11 cellular contexts compared by ENCODE assay signal in genomic region chr21:42980959-42981523, GRCh38. TPM values are rescaled to one million over a fixed set of nuclear protein-coding genes. Genes with fewer than 3 reads are reported as not detected.
A peak's percentile ranks its signal among the peaks of the same experiment; 100 is the strongest.
DNase-seq lines count a peak whose midpoint lies in the region; ATAC-seq and TF ChIP-seq lines count a peak whose summit lies in the region.
"Had no signal": no experiment of that assay in that cellular context is flagged by ENCODE, and none has a peak within 500 bp of the region (broad histone marks: within the 10 kb centered on the region; RNA-seq: fewer than 3 reads in every experiment).

No MANE protein-coding gene starts in this region.

- H3K9me2 ChIP-seq in Loucy (replicated peaks; ENCODE audit: low read depth, low read length), result no peaks in the 10 kb centered on the region

- no peaks in the 10 kb centered on the region for H3K27me3 Mint-ChIP-seq in naive thymus-derived CD4-positive, alpha-beta T cell

- POLR2A ChIA-PET in naive thymus-derived CD4-positive, alpha-beta T cell (lab: Charles Lee), result interaction anchor here (1.1 kb wide), 1 partner anchor 15 kb away, joined by 4 read pairs; no protein-coding TSS in a partner anchor

- ATAC-seq in naive thymus-derived CD4-positive, alpha-beta T cell, result no peak

- no peak for TF ChIP-seq EP300 in ovary (IDR thresholded peaks at IDR 0.05)

- no peak overlapping the region for H2AFZ ChIP-seq in Loucy (ENCODE audit: low read length)

- CTCF ChIA-PET in naive thymus-derived CD4-positive, alpha-beta T cell (lab: Charles Lee), result no interaction called here

- peak overlapping the region; percentile 3 for H3K9ac ChIP-seq in Loucy (ENCODE audit: low read depth, low read length, poor library complexity, severe bottlenecking)

- H3K4me3 ChIP-seq in Loucy (ENCODE audit: low read length, poor library complexity, severe bottlenecking), result no peak overlapping the region
- no peak overlapping the region for H3K4me3 ChIP-seq in WERI-Rb-1 (ENCODE audit: low read depth, low read length)
- H3K4me3 ChIP-seq in naive thymus-derived CD4-positive, alpha-beta T cell (ENCODE audit: low read length), result no peak overlapping the region
- no peak overlapping the region for H3K4me3 ChIP-seq in ovary

- H3K36me3 ChIP-seq in Loucy (ENCODE audit: insufficient read depth, low read length) (no peaks in the 10 kb centered on the region), WERI-Rb-1 (peaks cover 8% of the 10 kb centered on the region), ovary (no peaks in the 10 kb centered on the region)
- peaks cover 0 to 7% (median 0%) of the 10 kb centered on the region in 3 experiments for H3K36me3 ChIP-seq in naive thymus-derived CD4-positive, alpha-beta T cell (ENCODE audit: control insufficient read depth in 2 of 3, insufficient read depth in 3 of 3, low read length in 3 of 3)

- peak overlapping the region in 5 of 9 donors; percentile 9 to 71 (median 30) for H3K27ac Mint-ChIP-seq in naive thymus-derived CD4-positive, alpha-beta T cell

- peak overlapping the region; percentile 23 for H3K27ac ChIP-seq in WERI-Rb-1
- no peak overlapping the region for H3K27ac ChIP-seq in naive thymus-derived CD4-positive, alpha-beta T cell (ENCODE audit: low read depth, low read length)
- no peak overlapping the region for H3K27ac ChIP-seq in ovary
- H3K27ac ChIP-seq: VCaP had no signal

- peaks cover 87% of the 10 kb centered on the region for H3K79me2 ChIP-seq in Loucy (ENCODE audit: insufficient read depth, low read length)

- H3F3A ChIP-seq in Loucy (ENCODE audit: low read depth), result no peaks in the 10 kb centered on the region

- peaks cover 6 to 60% (median 41%) of the 10 kb centered on the region in 7 donors for H3K4me1 Mint-ChIP-seq in naive thymus-derived CD4-positive, alpha-beta T cell

- peaks cover 3 to 20% (median 4%) of the 10 kb centered on the region in 5 donors for H3K36me3 Mint-ChIP-seq in naive thymus-derived CD4-positive, alpha-beta T cell

- no peak for TF ChIP-seq CTCF in Loucy (conservative IDR thresholded peaks at IDR 0.05; ENCODE audit: low read length)
- no peak for TF ChIP-seq CTCF in WERI-Rb-1 (IDR thresholded peaks at IDR 0.05; ENCODE audit: low read depth, low read length)
- no peak for TF ChIP-seq CTCF in ovary (IDR thresholded peaks at IDR 0.05)

- peak overlapping the region; percentile 22 for H3K4me2 ChIP-seq in Loucy (ENCODE audit: low read depth, low read length, poor library complexity, severe bottlenecking)

- H3K27me3 ChIP-seq in Loucy (ENCODE audit: insufficient read depth, low read length, poor library complexity, severe bottlenecking) (no peaks in the 10 kb centered on the region), WERI-Rb-1 (ENCODE audit: insufficient read depth, low read depth, severe bottlenecking) (no peaks in the 10 kb centered on the region), ovary (no peaks in the 10 kb centered on the region)
- H3K27me3 ChIP-seq in naive thymus-derived CD4-positive, alpha-beta T cell (ENCODE audit: control insufficient read depth in 2 of 2, insufficient read depth in 2 of 2, low read length in 2 of 2), result no peaks in the 10 kb centered on the region

- H3K9me3 ChIP-seq in Loucy (ENCODE audit: insufficient read depth, low read depth, low read length) (no peaks in the 10 kb centered on the region), WERI-Rb-1 (ENCODE audit: severe bottlenecking) (no peaks in the 10 kb centered on the region), ovary (no peaks in the 10 kb centered on the region)
- no peaks in the 10 kb centered on the region for H3K9me3 ChIP-seq in naive thymus-derived CD4-positive, alpha-beta T cell (ENCODE audit: control insufficient read depth in 2 of 3, low read length in 3 of 3)

- H3K4me1 ChIP-seq in Loucy (ENCODE audit: insufficient read depth, low read length, poor library complexity, severe bottlenecking), result peaks cover 35% of the 10 kb centered on the region
- peaks cover 0 to 4% of the 10 kb centered on the region in 2 donors for H3K4me1 ChIP-seq in naive thymus-derived CD4-positive, alpha-beta T cell (ENCODE audit: control insufficient read depth in 2 of 2, insufficient read depth in 2 of 2, low read length in 2 of 2)
- no peaks in the 10 kb centered on the region for H3K4me1 ChIP-seq in ovary (ENCODE audit: insufficient read depth)

- peaks cover 13% of the 10 kb centered on the region for H4K20me1 ChIP-seq in Loucy (ENCODE audit: insufficient read depth, low read length, poor library complexity, severe bottlenecking)

- intact Hi-C loops in naive thymus-derived CD4-positive, alpha-beta T cell (cut with micrococcal nuclease), result no loop called here
- intact Hi-C loops in ovary (cut with DNase I), result no loop called here

- DNase-seq in D341Med (ENCODE audit: low spot score) (peak; percentile 59), WERI-Rb-1 (peak; percentile 41), occipital lobe (lab: John Stamatoyannopoulos, UW) (no peak), NCI-H1930 (lab: John Stamatoyannopoulos, UW) (no peak), ovary (no peak)
- no peak for DNase-seq in naive thymus-derived CD4-positive, alpha-beta T cell
- DNase-seq: SHP77 had no signal

- H3K4me3 Mint-ChIP-seq in naive thymus-derived CD4-positive, alpha-beta T cell, result no peak overlapping the region

- H3K9me3 Mint-ChIP-seq in naive thymus-derived CD4-positive, alpha-beta T cell, result no peaks in the 10 kb centered on the region

- 64 to 68% (median 65%) methylated on average over 7 of the region's 7 CpGs for WGBS in ovary, 3 donors

- TF ChIP-seq POLR2A in ovary (IDR thresholded peaks at IDR 0.05), result no peak

RNA-seq across cellular contexts. Expression of gene PKNOX1, which starts 6.7 kb away (rescaled TPM):
- total RNA-seq in naive thymus-derived CD4-positive, alpha-beta T cell, result 10 to 100 TPM; 14.7 to 24.7 (median 20.8) TPM
- polyA plus RNA-seq in naive thymus-derived CD4-positive, alpha-beta T cell, result 10 to 100 TPM; 14.7 to 14.9 TPM
- total RNA-seq in occipital lobe (18.9 TPM), ovary (10 to 100 TPM in 6 of 7 donors, 1 to 10 TPM in 1; 7.0 to 50.9 (median 31.0) TPM)
- 10 to 100 TPM; 11.0 to 22.8 TPM for polyA plus RNA-seq in ovary

RNA-seq across cellular contexts. Expression of gene ERVH48-1, which starts 55.6 kb away (rescaled TPM):
- total RNA-seq in naive thymus-derived CD4-positive, alpha-beta T cell, result 1 to 10 TPM in 1 of 5 experiments, under 1 TPM in 4; 0.17 to 2.8 (median 0.51) TPM
- 1 to 10 TPM; 1.0 to 1.2 TPM for polyA plus RNA-seq in naive thymus-derived CD4-positive, alpha-beta T cell
- total RNA-seq in occipital lobe (not detected), ovary (under 1 TPM in 1 of 7 donors, not detected in 6; 0.11 TPM)
- polyA plus RNA-seq in ovary, result not detected
- total RNA-seq: epithelial cell of proximal tubule, mesenteric fat pad had no signal

Comparison
In these comparisons a context has a peak if more than half of its experiments do, and no peak if none do; other contexts are left out.
1. DNase-seq: peak in D341Med (single experiment) and WERI-Rb-1 (single experiment); none in naive thymus-derived CD4-positive, alpha-beta T cell (0 of 9), occipital lobe (single experiment), NCI-H1930 (0 of 2) and ovary (0 of 5).